In genomic region chr3:124812291-124813265, GRCh38 we compare ENCODE assay signal across 1 cellular context.
TF ChIP-seq lines count a peak whose summit lies in the region.

No MANE protein-coding gene starts in this region.

TF ChIP-seq in HepG2, 621 proteins besides CTCF, POLR2A, EP300 and RAD21 (continued from another document and continues in another):
- TF ChIP-seq TARDBP (CRISPR knock-in tag; IDR thresholded peaks at IDR 0.05), result peak; percentile 42; the same call in 1 of the 2 replicates
- TF ChIP-seq IRX3 (CRISPR knock-in tag; IDR thresholded peaks at IDR 0.05; ENCODE audit: borderline replicate concordance, low read depth), result no peak
- TF ChIP-seq ZNF598 (CRISPR knock-in tag; IDR thresholded peaks at IDR 0.05; ENCODE audit: borderline replicate concordance), result no peak
- 0 out of 2 replicates have a peak, but pooled peaks have one; percentile 42 for TF ChIP-seq SMAD1 (CRISPR knock-in tag; IDR thresholded peaks at IDR 0.05; ENCODE audit: borderline replicate concordance, low read depth)
- TF ChIP-seq, protein P1, sequence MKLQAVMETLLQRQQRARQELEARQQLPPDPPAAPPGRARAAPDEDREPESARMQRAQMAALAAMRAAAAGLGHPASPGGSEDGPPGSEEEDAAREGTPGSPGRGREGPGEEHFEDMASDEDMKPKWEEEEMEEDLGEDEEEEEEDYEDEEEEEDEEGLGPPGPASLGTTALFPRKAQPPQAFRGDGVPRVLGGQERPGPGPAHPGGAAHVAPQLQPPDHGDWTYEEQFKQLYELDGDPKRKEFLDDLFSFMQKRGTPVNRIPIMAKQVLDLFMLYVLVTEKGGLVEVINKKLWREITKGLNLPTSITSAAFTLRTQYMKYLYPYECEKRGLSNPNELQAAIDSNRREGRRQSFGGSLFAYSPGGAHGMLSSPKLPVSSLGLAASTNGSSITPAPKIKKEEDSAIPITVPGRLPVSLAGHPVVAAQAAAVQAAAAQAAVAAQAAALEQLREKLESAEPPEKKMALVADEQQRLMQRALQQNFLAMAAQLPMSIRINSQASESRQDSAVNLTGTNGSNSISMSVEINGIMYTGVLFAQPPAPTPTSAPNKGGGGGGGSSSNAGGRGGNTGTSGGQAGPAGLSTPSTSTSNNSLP (IDR thresholded peaks at IDR 0.05; ENCODE audit: low read depth, low read length), result no peak
- peak; percentile 77; the same call in 1 of the 2 replicates for TF ChIP-seq ZNF878 (CRISPR knock-in tag; IDR thresholded peaks at IDR 0.05)
- TF ChIP-seq SAP130 (CRISPR knock-in tag; IDR thresholded peaks at IDR 0.05; ENCODE audit: low read depth), result peak; percentile 65
- no peak for TF ChIP-seq DBP (CRISPR knock-in tag; IDR thresholded peaks at IDR 0.05; ENCODE audit: not compliant biosample characterization)
- TF ChIP-seq TBX2 (CRISPR knock-in tag; IDR thresholded peaks at IDR 0.05; ENCODE audit: borderline replicate concordance), result peak; percentile 78; the same call in 1 of the 2 replicates
- no peak for TF ChIP-seq ZBTB25 (CRISPR knock-in tag; IDR thresholded peaks at IDR 0.05)
- TF ChIP-seq ZNF335 (CRISPR knock-in tag; IDR thresholded peaks at IDR 0.05), result 0 out of 2 replicates have a peak, but pooled peaks have one; percentile 23
- no peak for TF ChIP-seq HMGXB3 (CRISPR knock-in tag; IDR thresholded peaks at IDR 0.05; ENCODE audit: borderline replicate concordance)
- peak; percentile 98 for TF ChIP-seq FOSL2 (CRISPR knock-in tag; IDR thresholded peaks at IDR 0.05)
- TF ChIP-seq NFE2 (CRISPR knock-in tag; IDR thresholded peaks at IDR 0.05), result peak; percentile 71
- peak; percentile 69; the same call in 1 of the 2 replicates for TF ChIP-seq ZFP36L1 (CRISPR knock-in tag; IDR thresholded peaks at IDR 0.05)
- TF ChIP-seq PAXIP1 (CRISPR knock-in tag; conservative IDR thresholded peaks at IDR 0.05), result peak; percentile 63
- no peak for TF ChIP-seq ZNF670 (CRISPR knock-in tag; IDR thresholded peaks at IDR 0.05; ENCODE audit: borderline replicate concordance)
- no peak for TF ChIP-seq ZNF883 (CRISPR knock-in tag; IDR thresholded peaks at IDR 0.05; ENCODE audit: not compliant biosample characterization)
- TF ChIP-seq HNRNPL (IDR thresholded peaks at IDR 0.05; ENCODE audit: low read depth, low read length), result no peak
- TF ChIP-seq ARID5B (CRISPR knock-in tag; IDR thresholded peaks at IDR 0.05), result peak; percentile 62
- peak; percentile 12; the same call in 1 of the 2 replicates for TF ChIP-seq ELF1 (CRISPR knock-in tag; IDR thresholded peaks at IDR 0.05)
- TF ChIP-seq PATZ1 (CRISPR knock-in tag; IDR thresholded peaks at IDR 0.05), result 0 out of 2 replicates have a peak, but pooled peaks have one; percentile 25
- peak; percentile 38 for TF ChIP-seq XRCC5 (optimal IDR thresholded peaks at IDR 0.05; ENCODE audit: low read length)
- TF ChIP-seq, protein P2, sequence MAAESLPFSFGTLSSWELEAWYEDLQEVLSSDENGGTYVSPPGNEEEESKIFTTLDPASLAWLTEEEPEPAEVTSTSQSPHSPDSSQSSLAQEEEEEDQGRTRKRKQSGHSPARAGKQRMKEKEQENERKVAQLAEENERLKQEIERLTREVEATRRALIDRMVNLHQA (CRISPR knock-in tag; IDR thresholded peaks at IDR 0.05), result no peak
- TF ChIP-seq, protein P3, sequence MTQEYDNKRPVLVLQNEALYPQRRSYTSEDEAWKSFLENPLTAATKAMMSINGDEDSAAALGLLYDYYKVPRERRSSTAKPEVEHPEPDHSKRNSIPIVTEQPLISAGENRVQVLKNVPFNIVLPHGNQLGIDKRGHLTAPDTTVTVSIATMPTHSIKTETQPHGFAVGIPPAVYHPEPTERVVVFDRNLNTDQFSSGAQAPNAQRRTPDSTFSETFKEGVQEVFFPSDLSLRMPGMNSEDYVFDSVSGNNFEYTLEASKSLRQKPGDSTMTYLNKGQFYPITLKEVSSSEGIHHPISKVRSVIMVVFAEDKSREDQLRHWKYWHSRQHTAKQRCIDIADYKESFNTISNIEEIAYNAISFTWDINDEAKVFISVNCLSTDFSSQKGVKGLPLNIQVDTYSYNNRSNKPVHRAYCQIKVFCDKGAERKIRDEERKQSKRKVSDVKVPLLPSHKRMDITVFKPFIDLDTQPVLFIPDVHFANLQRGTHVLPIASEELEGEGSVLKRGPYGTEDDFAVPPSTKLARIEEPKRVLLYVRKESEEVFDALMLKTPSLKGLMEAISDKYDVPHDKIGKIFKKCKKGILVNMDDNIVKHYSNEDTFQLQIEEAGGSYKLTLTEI (CRISPR knock-in tag; conservative IDR thresholded peaks at IDR 0.05), result no peak
- no peak for TF ChIP-seq LCORL (IDR thresholded peaks at IDR 0.05)
- peak; percentile 91 for TF ChIP-seq LCORL (CRISPR knock-in tag; IDR thresholded peaks at IDR 0.05)
- TF ChIP-seq ZNF552 (CRISPR knock-in tag; IDR thresholded peaks at IDR 0.05; ENCODE audit: borderline replicate concordance), result no peak
- 0 out of 2 replicates have a peak, but pooled peaks have one; percentile 19 for TF ChIP-seq ZMYM4 (CRISPR knock-in tag; IDR thresholded peaks at IDR 0.05)
- peak; percentile 20; the same call in 1 of the 2 replicates for TF ChIP-seq NCOA2 (CRISPR knock-in tag; IDR thresholded peaks at IDR 0.05)
- 0 out of 2 replicates have a peak, but pooled peaks have one; percentile 15 for TF ChIP-seq HNF4G (IDR thresholded peaks at IDR 0.05; ENCODE audit: borderline replicate concordance, low read depth, low read length)
- TF ChIP-seq HNF4G (CRISPR knock-in tag; IDR thresholded peaks at IDR 0.05; ENCODE audit: borderline replicate concordance, low read depth), result no peak; the same call in 1 of the 2 replicates
- TF ChIP-seq ZBTB26 (CRISPR knock-in tag; IDR thresholded peaks at IDR 0.05; ENCODE audit: borderline replicate concordance), result no peak; the same call in 1 of the 2 replicates
- no peak for TF ChIP-seq MTA3 (CRISPR knock-in tag; IDR thresholded peaks at IDR 0.05)
- TF ChIP-seq ZFY (CRISPR knock-in tag; IDR thresholded peaks at IDR 0.05), result no peak
- no peak for TF ChIP-seq SP2 (CRISPR knock-in tag; IDR thresholded peaks at IDR 0.05)
- 0 out of 2 replicates have a peak, but pooled peaks have one; percentile 20 for TF ChIP-seq HDAC2 (CRISPR knock-in tag; IDR thresholded peaks at IDR 0.05)
